8 cellular contexts compared by ENCODE assay signal in genomic region chr4:169225058-169225751, GRCh38. TPM values are rescaled to one million over a fixed set of nuclear protein-coding genes. Genes with fewer than 3 reads are reported as not detected.
DNase-seq lines count a peak whose midpoint lies in the region; ATAC-seq, FAIRE-seq and TF ChIP-seq lines count a peak whose summit lies in the region.

No MANE protein-coding gene starts in this region.

- intact Hi-C loops in pancreas (cut with DNase I): no loop called here
- intact Hi-C loops in left ventricle myocardium inferior (cut with micrococcal nuclease): no loop called here

- H3K4me1 ChIP-seq in pancreas (peaks cover 0 to 9% (median 0%) of the 10 kb centered on the region in 3 donors), left ventricle myocardium inferior (peaks cover 33% of the 10 kb centered on the region)

- TF ChIP-seq CTCF in pancreas (IDR thresholded peaks at IDR 0.05) (no peak), left ventricle myocardium inferior (IDR thresholded peaks at IDR 0.05; ENCODE audit: borderline replicate concordance) (no peak)

- ATAC-seq in HG03139 (IDR thresholded peaks at IDR 0.05; ENCODE audit: unreplicated experiment): peak; percentile 54
- peak in 3 of 4 donors; percentile 26 to 70 (median 51) for ATAC-seq in pancreas

- no peaks in the 10 kb centered on the region for H3K36me3 ChIP-seq in pancreas
- no peaks in the 10 kb centered on the region for H3K36me3 ChIP-seq in left ventricle myocardium inferior

- DNase-seq in GM12892 (ENCODE audit: insufficient read length) (no peak), astrocyte of the hippocampus (ENCODE audit: low read depth, low spot score) (peak; percentile 75), pancreas (no peak), SHP77 treated with DMSO at 0.1 percent for 48 hours (lab: John Stamatoyannopoulos, UW) (no peak), NCI-H2227 treated with DMSO at 0.1 percent for 48 hours (lab: John Stamatoyannopoulos, UW) (no peak), left ventricle myocardium inferior (no peak)
- no peak for DNase-seq in stimulated activated naive CD4-positive, alpha-beta T cell treated with Interleukin-2 at 50 U/mL for 16 hours (lab: John Stamatoyannopoulos, UW)

- no peak overlapping the region for H3K4me3 ChIP-seq in pancreas
- H3K4me3 ChIP-seq in left ventricle myocardium inferior: no peak overlapping the region

- TF ChIP-seq POLR2A in GM12892 (IDR thresholded peaks at IDR 0.05; ENCODE audit: low read depth, low read length): no peak

- H3K9me3 ChIP-seq in pancreas (no peaks in the 10 kb centered on the region), left ventricle myocardium inferior (replicated peaks) (no peaks in the 10 kb centered on the region)

- peak; percentile 63 for FAIRE-seq in GM12892 (lab: Jason Lieb, UNC)
- no peak for FAIRE-seq in pancreas (lab: Jason Lieb, UNC)

- H3K27me3 ChIP-seq in pancreas (no peaks in the 10 kb centered on the region), left ventricle myocardium inferior (ENCODE audit: low read depth) (no peaks in the 10 kb centered on the region)

- WGBS in pancreas, 2 donors: 95% methylated on average over 4 of the region's 4 CpGs

- no peak overlapping the region for H3K27ac ChIP-seq in pancreas
- no peak overlapping the region for H3K27ac ChIP-seq in left ventricle myocardium inferior (replicated peaks)

RNA-seq across cellular contexts. Expression of gene SH3RF1, which starts 45.6 kb away (rescaled TPM):
- polyA plus RNA-seq in GM12892 (2012; ENCODE audit: missing spikeins): 3.8 TPM
- total RNA-seq in pancreas (10 to 100 TPM; 10.2 to 30.6 (median 15.1) TPM), left ventricle myocardium inferior (8.8 TPM)
- polyA plus RNA-seq in pancreas: 1 to 10 TPM; 4.0 to 5.6 TPM
